In the genomic region with DNA sequence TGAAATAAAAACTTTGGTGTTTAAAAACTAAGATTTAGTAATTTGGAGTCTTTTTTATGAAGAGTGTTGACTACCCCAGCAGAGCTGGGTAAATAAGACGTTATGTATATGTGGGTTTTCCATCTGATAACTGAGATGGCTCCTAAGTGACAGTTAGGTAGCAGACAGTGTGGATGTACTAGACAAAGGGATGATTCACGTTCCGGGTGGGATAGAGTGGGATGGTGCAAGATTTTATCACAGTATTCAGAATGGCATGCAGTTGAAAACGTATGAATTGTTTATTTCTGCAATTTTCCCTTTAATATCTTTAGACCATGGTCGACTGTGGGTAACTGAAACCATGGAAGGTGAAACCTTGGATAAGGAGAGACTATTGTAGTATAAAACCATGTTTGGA, we compare ENCODE assay signal across 12 cellular contexts.
"Had no signal": no experiment of that assay in that cellular context is flagged by ENCODE, and none has a peak within 500 bp of the region (broad histone marks: within the 10 kb centered on the region; RNA-seq: fewer than 3 reads in every experiment).

No MANE protein-coding gene starts in this region.

- H3K27me3 Mint-ChIP-seq: activated CD4-positive, alpha-beta memory T cell treated with anti-CD3 and anti-CD28 coated beads, Interleukin-2, amount 10 ng/mL, durations not matched to agents 7 days and 5 days; central memory CD8-positive, alpha-beta T cell; dendritic cell treated with granulocyte-macrophage colony-stimulating factor and Interleukin-4, amounts not matched to agents 40 ng/mL and 50 ng/mL, for 4 days; type B pancreatic cell had no signal

- H3K4me3 ChIP-seq: neural progenitor cell, ovary, sigmoid colon had no signal

- H3K9ac ChIP-seq: neural progenitor cell had no signal

- H3K27ac ChIP-seq: neural progenitor cell, ovary, sigmoid colon had no signal

- H3K36me3 ChIP-seq: ovary had no signal

- H3K9me3 ChIP-seq: ovary, sigmoid colon had no signal

- H3K4me3 Mint-ChIP-seq: activated CD4-positive, alpha-beta memory T cell treated with anti-CD3 and anti-CD28 coated beads, Interleukin-2, amount 10 ng/mL, durations not matched to agents 7 days and 5 days; central memory CD8-positive, alpha-beta T cell; dendritic cell treated with granulocyte-macrophage colony-stimulating factor and Interleukin-4, amounts not matched to agents 40 ng/mL and 50 ng/mL, for 4 days; neural progenitor cell; T-helper 1 cell treated with Interleukin-12 subunit alpha and Interleukin-12 subunit beta and Interleukin-4 antibody, amounts not matched to agents 30 μg/mL and 1 μg/mL, for 36 hours; type B pancreatic cell had no signal

- DNase-seq: activated CD4-positive, alpha-beta memory T cell treated with anti-CD3 and anti-CD28 coated beads, Interleukin-2, amount 10 ng/mL, durations not matched to agents 7 days and 5 days; activated CD4-positive, CD25-positive, alpha-beta regulatory T cell treated with anti-CD3 and anti-CD28 coated beads, Interleukin-2, amount 50 U/mL, for 72 hours; hypothalamus; ovary; sigmoid colon; stimulated activated CD4-positive, alpha-beta T cell treated with anti-CD3 and anti-CD28 coated beads, Interleukin-2, amount 100 ng/mL, for 48 hours; stimulated activated naive CD4-positive, alpha-beta T cell treated with Interleukin-2 at 50 U/mL for 16 hours had no signal

- H3K4me2 ChIP-seq: neural progenitor cell had no signal

- H3K27ac Mint-ChIP-seq: activated CD4-positive, alpha-beta memory T cell treated with anti-CD3 and anti-CD28 coated beads, Interleukin-2, amount 10 ng/mL, durations not matched to agents 7 days and 5 days; dendritic cell treated with granulocyte-macrophage colony-stimulating factor and Interleukin-4, amounts not matched to agents 40 ng/mL and 50 ng/mL, for 4 days; neural progenitor cell; T-helper 1 cell treated with Interleukin-12 subunit alpha and Interleukin-12 subunit beta and Interleukin-4 antibody, amounts not matched to agents 30 μg/mL and 1 μg/mL, for 36 hours; type B pancreatic cell had no signal

- H3K27me3 ChIP-seq: neural progenitor cell, ovary, sigmoid colon had no signal

- H3K4me1 ChIP-seq: neural progenitor cell had no signal
